9 cellular contexts compared by ENCODE assay signal in the genomic region with DNA sequence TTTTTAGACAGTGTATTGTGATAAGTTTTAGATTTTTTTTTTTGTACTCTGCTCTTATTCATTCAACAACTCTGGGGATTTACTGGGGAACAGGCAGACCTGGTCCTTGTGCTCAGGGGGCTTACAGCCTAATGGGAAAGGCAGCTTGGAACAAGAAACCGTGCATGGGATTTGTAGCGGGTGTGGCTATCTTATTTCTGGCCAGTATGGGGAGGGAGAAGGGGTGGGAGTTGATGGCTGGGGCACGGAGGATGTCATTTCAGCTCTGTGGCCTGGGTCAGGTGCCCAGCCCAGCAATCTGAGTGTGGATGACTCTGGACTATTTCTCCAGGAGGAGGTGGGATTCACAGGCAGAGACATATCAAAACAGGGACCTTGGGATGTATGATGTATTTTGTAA. TPM values are rescaled to one million over a fixed set of nuclear protein-coding genes. Genes with fewer than 3 reads are reported as not detected.
DNase-seq lines count a peak whose midpoint lies in the region; ATAC-seq and TF ChIP-seq lines count a peak whose summit lies in the region.
"Had no signal": no experiment of that assay in that cellular context is flagged by ENCODE, and none has a peak within 500 bp of the region (broad histone marks: within the 10 kb centered on the region; RNA-seq: fewer than 3 reads in every experiment).

No MANE protein-coding gene starts in this region.

- ATAC-seq in left ventricle myocardium superior, result peak; percentile 26

- no peak for DNase-seq in SJSA1 (ENCODE audit: low read depth in 1 of 2, low spot score in 2 of 2)
- DNase-seq in left ventricle myocardium superior, result no peak
- DNase-seq in prostate gland (ENCODE audit: low spot score), result no peak
- DNase-seq in SKM-1 (lab: John Stamatoyannopoulos, UW; ENCODE audit: unreplicated experiment), result no peak
- no peak for DNase-seq in NCI-H1417 treated with DMSO at 0.1 percent for 48 hours (lab: John Stamatoyannopoulos, UW)
- no peak for DNase-seq in amniotic stem cell (lab: John Stamatoyannopoulos, UW)
- DNase-seq in iPS-NIHi11 (ENCODE audit: low spot score), result no peak
- DNase-seq: DMS53 had no signal

- H3K4me3 ChIP-seq in BLaER1 treated with 17β-estradiol and CSF1 and Interleukin-3, amounts not matched to agents 10 nM and 100 nM, result no peak overlapping the region
- H3K4me3 ChIP-seq in SJSA1 (no peak overlapping the region), prostate gland (no peak overlapping the region)

- intact Hi-C loops in left ventricle myocardium superior (cut with micrococcal nuclease) (no loop called here), prostate gland (cut with DNase I) (loop anchor here (5.0 kb wide), 1 partner anchor 47 kb away; a partner anchor contains a TSS)

- no peak for TF ChIP-seq POLR2A in prostate gland (IDR thresholded peaks at IDR 0.05)

- no peak overlapping the region for H3K9ac ChIP-seq in BLaER1 treated with 17β-estradiol and CSF1 and Interleukin-3, amounts not matched to agents 10 nM and 100 nM

- no peaks in the 10 kb centered on the region for H4K20me1 ChIP-seq in BLaER1 treated with 17β-estradiol and CSF1 and Interleukin-3, amounts not matched to agents 10 nM and 100 nM

- peaks cover 0 to 16% (median 8%) of the 10 kb centered on the region in 10 experiments; a peak in 12 of 20 replicates for H3K4me1 ChIP-seq in BLaER1 treated with 17β-estradiol and CSF1 and Interleukin-3, amounts not matched to agents 10 nM and 100 nM
- H3K4me1 ChIP-seq in SJSA1 (replicated peaks) (peaks cover 61% of the 10 kb centered on the region), prostate gland (replicated peaks) (no peaks in the 10 kb centered on the region)

- no peak overlapping the region for H3K27ac ChIP-seq in BLaER1 treated with 17β-estradiol and CSF1 and Interleukin-3, amounts not matched to agents 10 nM and 100 nM
- H3K27ac ChIP-seq in SJSA1 (peak overlapping the region; percentile 95), prostate gland (peak overlapping the region; percentile 64 to 67)

- no peaks in the 10 kb centered on the region for H3K36me3 ChIP-seq in BLaER1 treated with 17β-estradiol and CSF1 and Interleukin-3, amounts not matched to agents 10 nM and 100 nM
- H3K36me3 ChIP-seq in SJSA1, result no peaks in the 10 kb centered on the region
- H3K36me3 ChIP-seq in prostate gland, result no peaks in the 10 kb centered on the region

- WGBS in prostate gland, result 54% methylated on average over 3 of the region's 3 CpGs

- peak overlapping the region in 7 of 11 experiments; percentile 12 to 40 (median 28); a peak in 10 of 22 replicates for H3K4me2 ChIP-seq in BLaER1 treated with 17β-estradiol and CSF1 and Interleukin-3, amounts not matched to agents 10 nM and 100 nM

- peaks cover 0 to 7% (median 0%) of the 10 kb centered on the region in 11 experiments; a peak in 5 of 22 replicates for H3K9me3 ChIP-seq in BLaER1 treated with 17β-estradiol and CSF1 and Interleukin-3, amounts not matched to agents 10 nM and 100 nM (replicated peaks in 1 of 11)
- H3K9me3 ChIP-seq in SJSA1 (replicated peaks), result no peaks in the 10 kb centered on the region
- no peaks in the 10 kb centered on the region for H3K9me3 ChIP-seq in prostate gland

- TF ChIP-seq CTCF in prostate gland (IDR thresholded peaks at IDR 0.05), result no peak

- H3K27me3 ChIP-seq in BLaER1 treated with 17β-estradiol and CSF1 and Interleukin-3, amounts not matched to agents 10 nM and 100 nM, result no peaks in the 10 kb centered on the region
- H3K27me3 ChIP-seq in SJSA1 (replicated peaks), result no peaks in the 10 kb centered on the region
- H3K27me3 ChIP-seq in prostate gland (replicated peaks; ENCODE audit: insufficient read depth), result no peaks in the 10 kb centered on the region

RNA-seq across cellular contexts. Expression of a gene that starts 47.0 kb away (rescaled TPM):
- 19.4 TPM in 2 replicates for total RNA-seq in SJSA1 (2014; rRNA removed; shearing (Covaris generic))
- total RNA-seq in left ventricle myocardium superior (43.4 TPM), prostate gland (10 to 100 TPM in 1 of 2 donors, 1 to 10 TPM in 1; 4.8 to 10.6 TPM)

Comparison
In these comparisons a context has a peak if more than half of its experiments do, and no peak if none do; other contexts are left out.
1. H3K27ac ChIP-seq: peak in SJSA1 (single experiment) and prostate gland (2 of 2); none in BLaER1 treated with 17β-estradiol and CSF1 and Interleukin-3, amounts not matched to agents 10 nM and 100 nM (0 of 11).